Comparison of ENCODE assay signal across 17 cellular contexts in genomic region chr10:6363516-6363915, GRCh38.
"Had no signal": no experiment of that assay in that cellular context is flagged by ENCODE, and none has a peak within 500 bp of the region (broad histone marks: within the 10 kb centered on the region; RNA-seq: fewer than 3 reads in every experiment).

No MANE protein-coding gene starts in this region.

- H3K4me3 ChIP-seq: adrenal gland, ascending aorta, colonic mucosa, dorsolateral prefrontal cortex, heart left ventricle, left ventricle myocardium inferior, neural progenitor cell, tibial artery had no signal

- H3K27me3 ChIP-seq: adrenal gland, ascending aorta, brain microvascular endothelial cell, colonic mucosa, dorsolateral prefrontal cortex, heart left ventricle, neural progenitor cell, tibial artery had no signal

- H3K4me1 Mint-ChIP-seq: stimulated activated effector memory CD8-positive, alpha-beta T cell treated with anti-CD3 and anti-CD28 coated beads, Interleukin-12 subunit alpha, Interleukin-12 subunit beta, amount 100 ng/mL, for 72 hours; stimulated activated naive CD8-positive, alpha-beta T cell treated with anti-CD3 and anti-CD28 coated beads, Interleukin-15, amount 100 ng/mL, for 72 hours had no signal

- H3K4me1 ChIP-seq: adrenal gland, colonic mucosa, tibial artery had no signal

- H3K9me3 ChIP-seq: ascending aorta, colonic mucosa, tibial artery had no signal

- ATAC-seq: activated naive CD4-positive, alpha-beta T cell treated with anti-CD3 and anti-CD28 coated beads, Interleukin-2, amount 50 U/mL, for 72 hours; heart left ventricle; naive thymus-derived CD4-positive, alpha-beta T cell; stimulated activated effector memory CD8-positive, alpha-beta T cell treated with anti-CD3 and anti-CD28 coated beads, Interleukin-12 subunit alpha, Interleukin-12 subunit beta, amount 100 ng/mL, for 72 hours; stimulated activated naive CD8-positive, alpha-beta T cell treated with anti-CD3 and anti-CD28 coated beads, Interleukin-15, amount 100 ng/mL, for 72 hours; WTC11 had no signal

- H3K36me3 ChIP-seq: adrenal gland, ascending aorta, brain microvascular endothelial cell, colonic mucosa, heart left ventricle, left ventricle myocardium inferior, neural progenitor cell had no signal

- H3K27ac ChIP-seq: adrenal gland, ascending aorta, brain microvascular endothelial cell, colonic mucosa, dorsolateral prefrontal cortex, heart left ventricle, left ventricle myocardium inferior, neural progenitor cell, tibial artery had no signal

- H3K27ac Mint-ChIP-seq: activated naive CD4-positive, alpha-beta T cell treated with anti-CD3 and anti-CD28 coated beads, Interleukin-2, amount 50 U/mL, for 72 hours; naive thymus-derived CD4-positive, alpha-beta T cell; neural progenitor cell; progenitor cell of endocrine pancreas; stimulated activated effector memory CD8-positive, alpha-beta T cell treated with anti-CD3 and anti-CD28 coated beads, Interleukin-12 subunit alpha, Interleukin-12 subunit beta, amount 100 ng/mL, for 72 hours; stimulated activated naive CD8-positive, alpha-beta T cell treated with anti-CD3 and anti-CD28 coated beads, Interleukin-15, amount 100 ng/mL, for 72 hours; WTC11 had no signal

- H3K9ac ChIP-seq: neural progenitor cell had no signal

- H3K4me3 Mint-ChIP-seq: naive thymus-derived CD4-positive, alpha-beta T cell; neural progenitor cell; stimulated activated effector memory CD8-positive, alpha-beta T cell treated with anti-CD3 and anti-CD28 coated beads, Interleukin-12 subunit alpha, Interleukin-12 subunit beta, amount 100 ng/mL, for 72 hours; stimulated activated naive CD8-positive, alpha-beta T cell treated with anti-CD3 and anti-CD28 coated beads, Interleukin-15, amount 100 ng/mL, for 72 hours; WTC11 had no signal

- H3K27me3 Mint-ChIP-seq: naive thymus-derived CD4-positive, alpha-beta T cell; progenitor cell of endocrine pancreas; stimulated activated naive CD8-positive, alpha-beta T cell treated with anti-CD3 and anti-CD28 coated beads, Interleukin-15, amount 100 ng/mL, for 72 hours had no signal

- H3K36me3 Mint-ChIP-seq: neural progenitor cell; stimulated activated effector memory CD8-positive, alpha-beta T cell treated with anti-CD3 and anti-CD28 coated beads, Interleukin-12 subunit alpha, Interleukin-12 subunit beta, amount 100 ng/mL, for 72 hours had no signal

- DNase-seq: activated T-cell treated with anti-CD3 and anti-CD28 coated beads, Interleukin-2, amount 50 U/mL, for 1 hour; adrenal gland; brain microvascular endothelial cell; colonic mucosa; dorsolateral prefrontal cortex; heart left ventricle; left ventricle myocardium inferior; naive thymus-derived CD4-positive, alpha-beta T cell; stimulated activated naive CD8-positive, alpha-beta T cell treated with anti-CD3 and anti-CD28 coated beads, Interleukin-15, amount 100 ng/mL, for 72 hours; T-helper 9 cell; tibial artery had no signal
